In genomic region chr14:76268013-76268376, GRCh38 we compare ENCODE assay signal across 10 cellular contexts.
DNase-seq lines count a peak whose midpoint lies in the region; ATAC-seq and TF ChIP-seq lines count a peak whose summit lies in the region.
"Had no signal": no experiment of that assay in that cellular context is flagged by ENCODE, and none has a peak within 500 bp of the region (broad histone marks: within the 10 kb centered on the region; RNA-seq: fewer than 3 reads in every experiment).

No MANE protein-coding gene starts in this region.

- BruUV-seq in Caco-2 (replicated peaks; lab: Mats Ljungman, UMichigan): no TSS peak

- H3K36me3 ChIP-seq in Caco-2 (ENCODE audit: control insufficient read depth, insufficient read depth, low read length) (no peaks in the 10 kb centered on the region), ascending aorta (no peaks in the 10 kb centered on the region), hepatocyte (replicated peaks; ENCODE audit: insufficient read depth, low read depth) (no peaks in the 10 kb centered on the region), sigmoid colon (no peaks in the 10 kb centered on the region)
- H3K36me3 ChIP-seq in effector memory CD4-positive, alpha-beta T cell (ENCODE audit: control insufficient read depth, insufficient read depth, low read length): no peaks in the 10 kb centered on the region

- TF ChIP-seq POLR2A in sigmoid colon (IDR thresholded peaks at IDR 0.05): no peak

- no peaks in the 10 kb centered on the region for H3K4me1 ChIP-seq in Caco-2
- H3K4me1 ChIP-seq in ascending aorta: peaks cover 0 to 3% of the 10 kb centered on the region in 2 donors
- no peaks in the 10 kb centered on the region for H3K4me1 ChIP-seq in hepatocyte (ENCODE audit: insufficient read depth)
- peaks cover 0 to 12% (median 0%) of the 10 kb centered on the region in 4 donors for H3K4me1 ChIP-seq in sigmoid colon
- no peaks in the 10 kb centered on the region for H3K4me1 ChIP-seq in effector memory CD4-positive, alpha-beta T cell (ENCODE audit: control insufficient read depth, insufficient read depth, low read length, poor library complexity, severe bottlenecking)

- no peak for TF ChIP-seq CTCF in Caco-2 (IDR thresholded peaks at IDR 0.05; ENCODE audit: insufficient read depth in 1 of 2, low read depth in 1 of 2, low read length in 1 of 2, severe bottlenecking in 1 of 2, unreplicated experiment in 1 of 2)
- no peak for TF ChIP-seq CTCF in ascending aorta (IDR thresholded peaks at IDR 0.05)
- TF ChIP-seq CTCF in hepatocyte (IDR thresholded peaks at IDR 0.05; ENCODE audit: poor library complexity): no peak
- TF ChIP-seq CTCF in sigmoid colon (IDR thresholded peaks at IDR 0.05): no peak

- H3K9me3 ChIP-seq in Caco-2 (no peaks in the 10 kb centered on the region), ascending aorta (no peaks in the 10 kb centered on the region), hepatocyte (ENCODE audit: low read depth) (no peaks in the 10 kb centered on the region), sigmoid colon (no peaks in the 10 kb centered on the region)
- no peaks in the 10 kb centered on the region for H3K9me3 ChIP-seq in effector memory CD4-positive, alpha-beta T cell (ENCODE audit: control insufficient read depth, low read length)

- no peaks in the 10 kb centered on the region for H3K27me3 ChIP-seq in Caco-2 (replicated peaks; ENCODE audit: control insufficient read depth, insufficient read depth, low read length)
- H3K27me3 ChIP-seq in ascending aorta: no peaks in the 10 kb centered on the region
- H3K27me3 ChIP-seq in hepatocyte: peaks cover 5% of the 10 kb centered on the region
- no peaks in the 10 kb centered on the region for H3K27me3 ChIP-seq in sigmoid colon
- no peaks in the 10 kb centered on the region for H3K27me3 ChIP-seq in effector memory CD4-positive, alpha-beta T cell (replicated peaks; ENCODE audit: control insufficient read depth, insufficient read depth, low read length, poor library complexity, severe bottlenecking)

- H3K4me3 Mint-ChIP-seq in Caco-2 (ENCODE audit: unreplicated experiment): peak overlapping the region; percentile 62
- H3K4me3 Mint-ChIP-seq: activated T-cell treated with anti-CD3 and anti-CD28 coated beads, Interleukin-2, amount 50 U/mL, for 4 hours had no signal

- no peak overlapping the region for H3K27ac Mint-ChIP-seq in Caco-2 (ENCODE audit: unreplicated experiment)

- peak overlapping the region; percentile 91 for H2AFZ ChIP-seq in hepatocyte

- H3K9me2 ChIP-seq in hepatocyte (replicated peaks; ENCODE audit: insufficient read depth): no peaks in the 10 kb centered on the region

- H4K20me1 ChIP-seq in hepatocyte (ENCODE audit: insufficient read depth, poor library complexity, severe bottlenecking): no peaks in the 10 kb centered on the region

- CTCF ChIA-PET in Caco-2 (lab: Charles Lee): no interaction called here

- no peaks in the 10 kb centered on the region for H3K79me2 ChIP-seq in hepatocyte

- H3K4me2 ChIP-seq in hepatocyte: peak overlapping the region; percentile 78

- in situ Hi-C loops in ACHN (cut with HindIII; ENCODE audit: low pct_ligation_motif_present, low pct_unique_long_range_greater_than_20kb, low sequenced_read_pairs): no loop called here

- TF ChIP-seq EP300 in sigmoid colon (IDR thresholded peaks at IDR 0.05): no peak

- H3K9me3 Mint-ChIP-seq in Caco-2 (ENCODE audit: unreplicated experiment): no peaks in the 10 kb centered on the region
- H3K9me3 Mint-ChIP-seq: activated T-cell treated with anti-CD3 and anti-CD28 coated beads, Interleukin-2, amount 50 U/mL, for 4 hours had no signal

- POLR2A ChIA-PET in Caco-2 (lab: Charles Lee): no interaction called here

- no peak for ATAC-seq in GM21723 (IDR thresholded peaks at IDR 0.05; ENCODE audit: unreplicated experiment)
- ATAC-seq: activated T-cell treated with anti-CD3 and anti-CD28 coated beads, Interleukin-2, amount 50 U/mL, for 4 hours had no signal

- DNase-seq in Caco-2 (no peak), ascending aorta (ENCODE audit: low spot score in 2 of 2) (no peak), hepatocyte (ENCODE audit: low spot score) (no peak), sigmoid colon (no peak), ACHN (no peak), SIG-M5 treated with dmso at 0.1 percent for 504 hours (lab: John Stamatoyannopoulos, UW; ENCODE audit: unreplicated experiment) (no peak)
- DNase-seq in effector memory CD4-positive, alpha-beta T cell: no peak
- DNase-seq: activated T-cell treated with anti-CD3 and anti-CD28 coated beads, Interleukin-2, amount 50 U/mL, for 4 hours; NCI-H510A had no signal

- WGBS in hepatocyte (ENCODE audit: low lambda C conversion rate, missing lambda C conversion rate): 64% methylated on average over 8 of the region's 11 CpGs
- 30% methylated on average over 11 of the region's 11 CpGs for WGBS in sigmoid colon, 2 donors

- no peak overlapping the region for H3K27ac ChIP-seq in ascending aorta
- no peak overlapping the region for H3K27ac ChIP-seq in hepatocyte
- peak overlapping the region in 3 of 4 donors; percentile 1 to 58 (median 25) for H3K27ac ChIP-seq in sigmoid colon
- H3K27ac ChIP-seq in effector memory CD4-positive, alpha-beta T cell (ENCODE audit: insufficient read depth, low read length, poor library complexity, severe bottlenecking): no peak overlapping the region

- H3K4me3 ChIP-seq in Caco-2 (ENCODE audit: low read depth, low read length): peak overlapping the region; percentile 44
- peak overlapping the region; percentile 40 to 62 for H3K4me3 ChIP-seq in ascending aorta
- peak overlapping the region; percentile 9 for H3K4me3 ChIP-seq in hepatocyte
- peak overlapping the region; percentile 13 to 56 (median 46) for H3K4me3 ChIP-seq in sigmoid colon
- no peak overlapping the region for H3K4me3 ChIP-seq in effector memory CD4-positive, alpha-beta T cell (ENCODE audit: insufficient read depth, low read depth, low read length, poor library complexity, severe bottlenecking)

- intact Hi-C loops in Caco-2 (cut with micrococcal nuclease; ENCODE audit: unreplicated experiment): no loop called here
- intact Hi-C loops in ascending aorta (cut with DNase I): no loop called here
- intact Hi-C loops in sigmoid colon (cut with DNase I): no loop called here

- no peaks in the 10 kb centered on the region for H3K36me3 Mint-ChIP-seq in Caco-2 (ENCODE audit: insufficient read depth, unreplicated experiment)

- no peaks in the 10 kb centered on the region for H3K4me1 Mint-ChIP-seq in Caco-2 (ENCODE audit: low read depth, unreplicated experiment)

- H3K27me3 Mint-ChIP-seq in Caco-2 (ENCODE audit: insufficient read depth, unreplicated experiment): peaks cover 24% of the 10 kb centered on the region

Comparison
In these comparisons a context has a peak if more than half of its experiments do, and no peak if none do; other contexts are left out.
1. H3K27ac ChIP-seq: peak in sigmoid colon (3 of 4); none in ascending aorta (0 of 2), hepatocyte (single experiment) and effector memory CD4-positive, alpha-beta T cell (single experiment).